In the genomic region with DNA sequence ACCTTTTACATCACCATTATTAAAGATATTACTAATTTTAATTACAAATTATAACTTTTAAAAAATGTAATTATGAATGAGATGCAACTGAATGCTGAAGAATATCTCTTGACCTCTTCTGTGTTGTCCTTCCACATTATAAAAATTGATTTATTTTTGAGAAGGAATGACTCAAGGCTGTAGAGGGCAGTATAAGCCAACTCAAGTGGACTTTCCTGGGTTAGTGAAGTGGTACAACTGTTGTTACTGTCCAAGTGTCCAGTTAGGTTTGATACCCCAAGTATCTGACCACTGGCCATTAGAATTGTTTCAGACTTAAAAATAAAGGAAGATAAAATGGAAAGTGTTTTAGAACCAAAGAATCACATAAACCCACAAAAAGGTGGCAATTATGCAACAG, we compare ENCODE assay signal across 9 cellular contexts. TPM values are rescaled to one million over a fixed set of nuclear protein-coding genes. Genes with fewer than 3 reads are reported as not detected.
A peak's percentile ranks its signal among the peaks of the same experiment; 100 is the strongest.
DNase-seq lines count a peak whose midpoint lies in the region; ATAC-seq, FAIRE-seq and TF ChIP-seq lines count a peak whose summit lies in the region.
"Had no signal": no experiment of that assay in that cellular context is flagged by ENCODE, and none has a peak within 500 bp of the region (broad histone marks: within the 10 kb centered on the region; RNA-seq: fewer than 3 reads in every experiment).

No MANE protein-coding gene starts in this region.

- DNase-seq in NCI-H2029 (lab: John Stamatoyannopoulos, UW) (peak; percentile 11), NCI-H2029 treated with DMSO at 0.1 percent for 48 hours (lab: John Stamatoyannopoulos, UW) (no peak), NCI-H69 (lab: John Stamatoyannopoulos, UW) (peak; percentile 37), H1 (ENCODE audit: low read depth in 1 of 2, low spot score in 2 of 2) (no peak), T-helper 9 cell (no peak)
- peak in 1 of 9 donors; percentile 5 for DNase-seq in naive thymus-derived CD4-positive, alpha-beta T cell
- no peak for DNase-seq in stimulated activated CD4-positive, alpha-beta T cell treated with anti-CD3 and anti-CD28 coated beads, Interleukin-2, amount 100 ng/mL, for 24 hours

- no peaks in the 10 kb centered on the region for H4K20me1 ChIP-seq in H1 (replicated peaks in 1 of 2; ENCODE audit: control insufficient read depth in 1 of 2, insufficient read depth in 2 of 2, low read length in 2 of 2)

- peaks cover 0 to 4% (median 0%) of the 10 kb centered on the region in 5 donors for H3K36me3 Mint-ChIP-seq in naive thymus-derived CD4-positive, alpha-beta T cell

- CTCF ChIA-PET in H1 (lab: Charles Lee; ENCODE audit: partially characterized antibody): interaction anchor here (0.7 to 5.6 kb wide), 22 partner anchors 9 to 298 kb away, joined by 3 to 31 read pairs (median 4); no protein-coding TSS in a partner anchor
- CTCF ChIA-PET in naive thymus-derived CD4-positive, alpha-beta T cell (lab: Charles Lee): interaction anchor here (0.6 to 1.5 kb wide), 4 partner anchors 21 to 114 kb away, joined by 3 read pairs; no protein-coding TSS in a partner anchor

- peak; percentile 78 for TF ChIP-seq RAD21 in H1 (IDR thresholded peaks at IDR 0.05 in 1 of 2, conservative IDR thresholded peaks at IDR 0.05 in 1 of 2; ENCODE audit: low read depth in 2 of 2, low read length in 2 of 2)

- no peaks in the 10 kb centered on the region for H3K79me1 ChIP-seq in H1 (ENCODE audit: low read depth, low read length)

- no peak overlapping the region for H3K14ac ChIP-seq in H1 (ENCODE audit: insufficient read length)

- H3K9me3 ChIP-seq in H1 (ENCODE audit: insufficient read depth in 2 of 2, low read depth in 1 of 2, low read length in 1 of 2): no peaks in the 10 kb centered on the region
- H3K9me3 ChIP-seq in naive thymus-derived CD4-positive, alpha-beta T cell (ENCODE audit: control insufficient read depth in 2 of 3, low read length in 3 of 3): no peaks in the 10 kb centered on the region
- H3K9me3 ChIP-seq: BLaER1 had no signal

- H3K4me2 ChIP-seq in H1 (ENCODE audit: insufficient read depth in 1 of 2, low read depth in 2 of 2, low read length in 2 of 2): no peak overlapping the region
- H3K4me2 ChIP-seq: BLaER1 had no signal

- no peak overlapping the region for H3K4me3 ChIP-seq in H1 (ENCODE audit: extremely low read depth in 1 of 4, insufficient read depth in 2 of 4, low read depth in 3 of 4, low read length in 4 of 4)
- H3K4me3 ChIP-seq in naive thymus-derived CD4-positive, alpha-beta T cell (ENCODE audit: low read length): no peak overlapping the region
- H3K4me3 ChIP-seq: BLaER1 had no signal

- H3K9ac ChIP-seq in H1 (replicated peaks in 1 of 4; ENCODE audit: extremely low read depth in 1 of 4, low read depth in 3 of 4, low read length in 3 of 4): no peak overlapping the region
- H3K9ac ChIP-seq: BLaER1 had no signal

- no peaks in the 10 kb centered on the region for H3K27me3 ChIP-seq in H1 (replicated peaks in 1 of 4; ENCODE audit: control insufficient read depth in 3 of 4, extremely low read depth in 1 of 4, insufficient read depth in 3 of 4, low read length in 3 of 4)
- H3K27me3 ChIP-seq in naive thymus-derived CD4-positive, alpha-beta T cell (ENCODE audit: control insufficient read depth in 2 of 2, insufficient read depth in 2 of 2, low read length in 2 of 2): no peaks in the 10 kb centered on the region
- H3K27me3 ChIP-seq: BLaER1 had no signal

- ATAC-seq in HG02610 (IDR thresholded peaks at IDR 0.05; ENCODE audit: unreplicated experiment): peak; percentile 83
- ATAC-seq in naive thymus-derived CD4-positive, alpha-beta T cell: peak; percentile 63

- H3K36me3 ChIP-seq in H1 (ENCODE audit: control insufficient read depth in 2 of 4, insufficient read depth in 4 of 4, low read length in 3 of 4): no peaks in the 10 kb centered on the region
- H3K36me3 ChIP-seq in naive thymus-derived CD4-positive, alpha-beta T cell (ENCODE audit: control insufficient read depth in 2 of 3, insufficient read depth in 3 of 3, low read length in 3 of 3): no peaks in the 10 kb centered on the region
- H3K36me3 ChIP-seq: BLaER1 had no signal

- H2AFZ ChIP-seq in H1 (ENCODE audit: low read length): no peak overlapping the region

- no peak overlapping the region for H2BK120ac ChIP-seq in H1 (replicated peaks; ENCODE audit: low read depth, low read length)

- H4K91ac ChIP-seq in H1 (replicated peaks; ENCODE audit: insufficient read length, low read length): no peak overlapping the region

- no peak overlapping the region for H2BK5ac ChIP-seq in H1 (ENCODE audit: low read depth, low read length)

- no peaks in the 10 kb centered on the region for H3K27me3 Mint-ChIP-seq in naive thymus-derived CD4-positive, alpha-beta T cell

- no peak overlapping the region for H3K4me3 Mint-ChIP-seq in naive thymus-derived CD4-positive, alpha-beta T cell

- H2BK15ac ChIP-seq in H1 (ENCODE audit: low read length): no peak overlapping the region

- H3K4ac ChIP-seq in H1 (replicated peaks; ENCODE audit: insufficient read length, low read depth, low read length): no peak overlapping the region

- POLR2A ChIA-PET in H1 (lab: Charles Lee; ENCODE audit: partially characterized antibody): no interaction called here
- POLR2A ChIA-PET in naive thymus-derived CD4-positive, alpha-beta T cell (lab: Charles Lee): interaction anchor here (0.9 kb wide), 1 partner anchor 189 kb away, joined by 3 read pairs; no protein-coding TSS in a partner anchor

- intact Hi-C loops in naive thymus-derived CD4-positive, alpha-beta T cell (cut with micrococcal nuclease): loop anchor here (1.0 to 5.0 kb wide), 4 partner anchors 52 to 353 kb away; a partner anchor contains a TSS

- TF ChIP-seq CTCF in H1 (IDR thresholded peaks at IDR 0.05; ENCODE audit: control extremely low read depth in 1 of 3, insufficient read depth in 1 of 3, low read depth in 1 of 3, low read length in 3 of 3): peak in 2 of 3 experiments; percentile 44 to 54; a peak in 2 of 4 replicates

- H3K56ac ChIP-seq in H1 (replicated peaks; ENCODE audit: insufficient read length, low read depth, low read length): no peak overlapping the region

- no peak overlapping the region for H2BK12ac ChIP-seq in H1 (ENCODE audit: low read depth, low read length)

- no peak overlapping the region for H3K27ac ChIP-seq in H1 (ENCODE audit: low read depth, low read length)
- H3K27ac ChIP-seq in naive thymus-derived CD4-positive, alpha-beta T cell (ENCODE audit: low read depth, low read length): no peak overlapping the region
- H3K27ac ChIP-seq: BLaER1 had no signal

- no peak overlapping the region for H4K5ac ChIP-seq in H1 (ENCODE audit: insufficient read length, low read depth, low read length)

- peaks cover 10 to 61% (median 51%) of the 10 kb centered on the region in 7 donors for H3K4me1 Mint-ChIP-seq in naive thymus-derived CD4-positive, alpha-beta T cell

- H3K9me3 Mint-ChIP-seq in naive thymus-derived CD4-positive, alpha-beta T cell: no peaks in the 10 kb centered on the region

- H3K18ac ChIP-seq in H1 (ENCODE audit: extremely low read depth, low read length): no peak overlapping the region

- H2BK20ac ChIP-seq in H1 (ENCODE audit: low read length): no peak overlapping the region

- no peak overlapping the region for H2AK5ac ChIP-seq in H1 (ENCODE audit: low read depth, low read length)

- H3K79me2 ChIP-seq in H1 (ENCODE audit: control insufficient read depth in 1 of 2, insufficient read depth in 2 of 2, low read length in 2 of 2): peaks cover 0 to 4% of the 10 kb centered on the region in 2 experiments; a peak in 2 of 4 replicates

- no peak for TF ChIP-seq POLR2A in H1 (IDR thresholded peaks at IDR 0.05; ENCODE audit: control extremely low read depth in 1 of 2, low read depth in 2 of 2, low read length in 2 of 2)

- H3K27ac Mint-ChIP-seq in naive thymus-derived CD4-positive, alpha-beta T cell: no peak overlapping the region

- no peaks in the 10 kb centered on the region for H3K23me2 ChIP-seq in H1 (ENCODE audit: low read depth, low read length)

- FAIRE-seq in H1 (lab: Jason Lieb, UNC): no peak

- no peak for TF ChIP-seq EP300 in H1 (IDR thresholded peaks at IDR 0.05; ENCODE audit: borderline replicate concordance in 1 of 2, low read depth in 2 of 2, low read length in 2 of 2)

- no peak overlapping the region for H3K23ac ChIP-seq in H1 (ENCODE audit: insufficient read length)

- no peak overlapping the region for H4K8ac ChIP-seq in H1 (ENCODE audit: extremely low read depth, insufficient read depth, low read length)

- peaks cover 2 to 10% (median 8%) of the 10 kb centered on the region in 4 experiments; a peak in 4 of 7 replicates for H3K4me1 ChIP-seq in H1 (replicated peaks in 1 of 4; ENCODE audit: control insufficient read depth in 3 of 4, insufficient read depth in 4 of 4, low read length in 3 of 4)
- peaks cover 0 to 9% of the 10 kb centered on the region in 2 donors for H3K4me1 ChIP-seq in naive thymus-derived CD4-positive, alpha-beta T cell (ENCODE audit: control insufficient read depth in 2 of 2, insufficient read depth in 2 of 2, low read length in 2 of 2)

TF ChIP-seq in H1, 55 proteins besides CTCF, POLR2A, EP300 and RAD21:
- TF ChIP-seq SAP30 (IDR thresholded peaks at IDR 0.05; ENCODE audit: insufficient read depth, insufficient replicate concordance, low read length) (no peak), SIRT6 (IDR thresholded peaks at IDR 0.05; ENCODE audit: low read length) (no peak), HDAC2 (IDR thresholded peaks at IDR 0.05; ENCODE audit: borderline replicate concordance in 1 of 2, low read depth in 2 of 2, low read length in 2 of 2) (no peak), CBX5 (IDR thresholded peaks at IDR 0.05; ENCODE audit: low read depth, low read length) (no peak), SIN3A (conservative IDR thresholded peaks at IDR 0.05 in 1 of 2, IDR thresholded peaks at IDR 0.05 in 1 of 2; ENCODE audit: low read depth in 1 of 2, low read length in 2 of 2) (no peak), SP1 (IDR thresholded peaks at IDR 0.05; ENCODE audit: low read depth, low read length) (no peak)

RNA-seq across cellular contexts. Expression of a gene that starts 51.9 kb away (rescaled TPM):
- 37.2 and 42.5 TPM in 2 replicates for total RNA-seq in H1 (2021; fragmentation: NEBNext Ultra II Directional; extraction: Animal tissue kit (Norgen Biotek cat#: 25700))
- polyA plus RNA-seq in H1 (2011; rRNA removed): 7.1 and 11.0 TPM in 2 replicates
- 17.7 TPM for polyA plus RNA-seq in H1 (2011; cell fraction: cytosol; rRNA removed)
- 25.7 TPM for polyA plus RNA-seq in H1 (2011; cell fraction: nucleus; rRNA removed)
- 16.4 to 20.3 TPM (median 18.1 TPM) in 4 replicates for polyA plus RNA-seq in H1 (2012, experiment 1 of 2)
- polyA plus RNA-seq in H1 (2012, experiment 2 of 2): 0.76 TPM
- 22.8 TPM for polyA plus RNA-seq in H1 (2013, experiment 1 of 2)
- polyA plus RNA-seq in H1 (2013, experiment 2 of 2): 21.5 TPM
- polyA minus RNA-seq in H1 (2011; rRNA and poly(A)+ RNA removed): 67.3 and 121 TPM in 2 replicates
- 29.0 TPM for polyA minus RNA-seq in H1 (2011; cell fraction: cytosol; rRNA and poly(A)+ RNA removed)
- polyA minus RNA-seq in H1 (2011; cell fraction: nucleus; rRNA and poly(A)+ RNA removed): 191 TPM
- 100 to 1,000 TPM in 1 of 5 experiments, 10 to 100 TPM in 4; 44.3 to 103 (median 73.5) TPM for total RNA-seq in naive thymus-derived CD4-positive, alpha-beta T cell
- polyA plus RNA-seq in naive thymus-derived CD4-positive, alpha-beta T cell: 100 to 1,000 TPM in 1 of 2 donors, 10 to 100 TPM in 1; 93.4 to 120 TPM

Comparison
In these comparisons a context has a peak if more than half of its experiments do, and no peak if none do; other contexts are left out.
1. DNase-seq: peak in NCI-H2029 (single experiment) and NCI-H69 (single experiment); none in NCI-H2029 treated with DMSO at 0.1 percent for 48 hours (single experiment), H1 (0 of 2), stimulated activated CD4-positive, alpha-beta T cell treated with anti-CD3 and anti-CD28 coated beads, Interleukin-2, amount 100 ng/mL, for 24 hours (0 of 2) and T-helper 9 cell (single experiment).